In genomic region chr11:64753019-64753379, GRCh38 we compare ENCODE assay signal across 1 cellular context.
TF ChIP-seq lines count a peak whose summit lies in the region.

No MANE protein-coding gene starts in this region.

TF ChIP-seq in IMR-90, 13 proteins besides CTCF, POLR2A, EP300 and RAD21:
- TF ChIP-seq SMC3 (IDR thresholded peaks at IDR 0.05; ENCODE audit: low read depth, low read length) (no peak), MAZ (IDR thresholded peaks at IDR 0.05; ENCODE audit: borderline replicate concordance, low read depth, low read length) (no peak), RFX5 (IDR thresholded peaks at IDR 0.05; ENCODE audit: low read depth, low read length) (no peak), CHD1 (IDR thresholded peaks at IDR 0.05; ENCODE audit: low read depth, low read length) (no peak), NFE2L2 (IDR thresholded peaks at IDR 0.05; ENCODE audit: low read depth, low read length) (no peak), BHLHE40 (IDR thresholded peaks at IDR 0.05; ENCODE audit: low read depth, low read length) (no peak)
TF ChIP-seq in IMR-90: peak in this region for 0.
